In the genomic region with DNA sequence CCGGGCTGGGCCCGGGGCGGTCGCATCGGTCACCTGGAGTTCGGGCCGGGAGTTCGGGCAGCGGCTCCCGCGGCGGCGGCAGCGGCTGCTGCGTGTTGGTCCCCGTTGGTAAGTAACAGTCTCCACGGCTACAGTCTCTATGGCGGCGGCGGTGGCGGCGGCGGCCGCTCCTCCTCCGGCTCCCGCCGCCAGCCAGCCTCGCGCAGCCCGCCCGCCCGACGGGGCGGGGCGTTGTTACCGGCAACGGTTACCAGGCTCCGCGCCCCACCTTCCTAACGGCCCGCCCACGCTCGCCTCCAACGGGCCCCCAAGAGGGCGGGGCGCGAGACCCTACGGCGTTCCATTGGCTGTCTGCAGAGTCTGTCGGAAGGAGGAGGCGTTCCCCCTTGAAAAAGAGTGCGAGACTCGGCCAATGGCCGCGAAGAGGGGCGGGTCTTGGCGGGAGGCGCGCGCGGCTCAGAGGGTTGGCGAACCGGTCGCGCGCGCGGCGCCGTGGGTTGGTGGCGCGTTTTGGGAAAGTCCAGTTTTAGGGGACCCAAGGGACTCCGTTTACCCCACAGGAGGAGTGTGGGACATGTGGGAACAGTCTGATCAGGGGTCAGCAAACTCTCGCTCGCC, we compare ENCODE assay signal across 1 cellular context.
TF ChIP-seq lines count a peak whose summit lies in the region.

RFX2 (minus strand) TSS at position 141 of the 618 bp plus-strand sequence. CDS start 63,004 bp downstream, outside the sequence.

TF ChIP-seq in K562, 482 proteins besides CTCF, POLR2A, EP300 and RAD21 (continued from another document and continues in another):
- TF ChIP-seq RREB1 (CRISPR knock-in tag; IDR thresholded peaks at IDR 0.05) (peak; percentile 74; the same call in 1 of the 2 replicates), SRF (CRISPR knock-in tag; IDR thresholded peaks at IDR 0.05) (no peak), TAL1 (IDR thresholded peaks at IDR 0.05) (no peak), SAP30 (IDR thresholded peaks at IDR 0.05; ENCODE audit: borderline replicate concordance, insufficient read depth, low read depth, low read length, poor library complexity, severe bottlenecking) (no peak), ZNF785 (CRISPR knock-in tag; IDR thresholded peaks at IDR 0.05) (no peak), GATA2 (CRISPR knock-in tag; IDR thresholded peaks at IDR 0.05) (no peak), HNRNPH1 (optimal IDR thresholded peaks at IDR 0.05; ENCODE audit: low read depth, low read length) (no peak), ZNF280B (CRISPR knock-in tag; IDR thresholded peaks at IDR 0.05) (no peak), RNF2 (IDR thresholded peaks at IDR 0.05) (no peak), MXD1 (CRISPR knock-in tag; IDR thresholded peaks at IDR 0.05; ENCODE audit: borderline replicate concordance, poor library complexity, severe bottlenecking) (no peak), CHD2 (IDR thresholded peaks at IDR 0.05; ENCODE audit: low read depth, low read length) (peak; percentile 79), LARP7 (IDR thresholded peaks at IDR 0.05) (no peak), NELFE (IDR thresholded peaks at IDR 0.05; ENCODE audit: insufficient read depth, insufficient read length) (no peak), THAP12 (CRISPR knock-in tag; IDR thresholded peaks at IDR 0.05) (peak; percentile 54; the same call in 1 of the 2 replicates), PRMT5 (CRISPR knock-in tag; IDR thresholded peaks at IDR 0.05) (no peak), FOS (IDR thresholded peaks at IDR 0.05; ENCODE audit: extremely low read depth, insufficient read length) (peak; percentile 91), TAF1 (IDR thresholded peaks at IDR 0.05; ENCODE audit: control insufficient read depth, extremely low read depth, insufficient read depth, low read length, severe bottlenecking) (peak; percentile 88), SMAD3 (CRISPR knock-in tag; conservative IDR thresholded peaks at IDR 0.05) (no peak), RBM39 (optimal IDR thresholded peaks at IDR 0.05; ENCODE audit: low read depth, low read length) (no peak), MCM2 (IDR thresholded peaks at IDR 0.05; ENCODE audit: low read depth) (no peak), SMC3 (conservative IDR thresholded peaks at IDR 0.05; ENCODE audit: insufficient read depth, low read depth, low read length) (no peak), RBM15 (IDR thresholded peaks at IDR 0.05; ENCODE audit: insufficient read depth, low read length) (no peak), ZNF696 (CRISPR knock-in tag; conservative IDR thresholded peaks at IDR 0.05) (no peak), RBM25 (IDR thresholded peaks at IDR 0.05; ENCODE audit: low read depth, low read length, severe bottlenecking) (peak; percentile 99), COPS2 (conservative IDR thresholded peaks at IDR 0.05) (no peak), BHLHE40 (IDR thresholded peaks at IDR 0.05; ENCODE audit: low read length) (no peak), CBX3 (IDR thresholded peaks at IDR 0.05; ENCODE audit: borderline replicate concordance in 1 of 2, low read length in 2 of 2) (no peak), CBFB (CRISPR knock-in tag; IDR thresholded peaks at IDR 0.05) (no peak), SRSF3 (IDR thresholded peaks at IDR 0.05; ENCODE audit: insufficient read depth, low read length) (no peak), TEAD1 (CRISPR knock-in tag; IDR thresholded peaks at IDR 0.05) (0 out of 4 replicates have a peak, but pooled peaks of 1 of the 2 experiments have one; percentile 10), BRCA1 (IDR thresholded peaks at IDR 0.05) (no peak), BRCA1 (CRISPR knock-in tag; IDR thresholded peaks at IDR 0.05) (no peak), FOXA1 (IDR thresholded peaks at IDR 0.05; ENCODE audit: borderline replicate concordance) (no peak)
- TF ChIP-seq, protein P1, sequence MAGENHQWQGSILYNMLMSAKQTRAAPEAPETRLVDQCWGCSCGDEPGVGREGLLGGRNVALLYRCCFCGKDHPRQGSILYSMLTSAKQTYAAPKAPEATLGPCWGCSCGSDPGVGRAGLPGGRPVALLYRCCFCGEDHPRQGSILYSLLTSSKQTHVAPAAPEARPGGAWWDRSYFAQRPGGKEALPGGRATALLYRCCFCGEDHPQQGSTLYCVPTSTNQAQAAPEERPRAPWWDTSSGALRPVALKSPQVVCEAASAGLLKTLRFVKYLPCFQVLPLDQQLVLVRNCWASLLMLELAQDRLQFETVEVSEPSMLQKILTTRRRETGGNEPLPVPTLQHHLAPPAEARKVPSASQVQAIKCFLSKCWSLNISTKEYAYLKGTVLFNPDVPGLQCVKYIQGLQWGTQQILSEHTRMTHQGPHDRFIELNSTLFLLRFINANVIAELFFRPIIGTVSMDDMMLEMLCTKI (IDR thresholded peaks at IDR 0.05; ENCODE audit: partially characterized antibody): no peak
- TF ChIP-seq, protein P2, sequence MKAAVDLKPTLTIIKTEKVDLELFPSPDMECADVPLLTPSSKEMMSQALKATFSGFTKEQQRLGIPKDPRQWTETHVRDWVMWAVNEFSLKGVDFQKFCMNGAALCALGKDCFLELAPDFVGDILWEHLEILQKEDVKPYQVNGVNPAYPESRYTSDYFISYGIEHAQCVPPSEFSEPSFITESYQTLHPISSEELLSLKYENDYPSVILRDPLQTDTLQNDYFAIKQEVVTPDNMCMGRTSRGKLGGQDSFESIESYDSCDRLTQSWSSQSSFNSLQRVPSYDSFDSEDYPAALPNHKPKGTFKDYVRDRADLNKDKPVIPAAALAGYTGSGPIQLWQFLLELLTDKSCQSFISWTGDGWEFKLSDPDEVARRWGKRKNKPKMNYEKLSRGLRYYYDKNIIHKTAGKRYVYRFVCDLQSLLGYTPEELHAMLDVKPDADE (conservative IDR thresholded peaks at IDR 0.05; ENCODE audit: control insufficient read depth, low read depth, low read length): peak; percentile 44; the same call in 1 of the 2 replicates
- TF ChIP-seq, protein P3, sequence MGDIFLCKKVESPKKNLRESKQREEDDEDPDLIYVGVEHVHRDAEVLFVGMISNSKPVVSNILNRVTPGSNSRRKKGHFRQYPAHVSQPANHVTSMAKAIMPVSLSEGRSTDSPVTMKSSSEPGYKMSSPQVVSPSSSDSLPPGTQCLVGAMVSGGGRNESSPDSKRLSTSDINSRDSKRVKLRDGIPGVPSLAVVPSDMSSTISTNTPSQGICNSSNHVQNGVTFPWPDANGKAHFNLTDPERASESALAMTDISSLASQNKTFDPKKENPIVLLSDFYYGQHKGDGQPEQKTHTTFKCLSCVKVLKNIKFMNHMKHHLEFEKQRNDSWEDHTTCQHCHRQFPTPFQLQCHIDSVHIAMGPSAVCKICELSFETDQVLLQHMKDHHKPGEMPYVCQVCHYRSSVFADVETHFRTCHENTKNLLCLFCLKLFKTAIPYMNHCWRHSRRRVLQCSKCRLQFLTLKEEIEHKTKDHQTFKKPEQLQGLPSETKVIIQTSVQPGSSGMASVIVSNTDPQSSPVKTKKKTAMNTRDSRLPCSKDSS (IDR thresholded peaks at IDR 0.05; ENCODE audit: low read depth, partially characterized antibody): no peak
- TF ChIP-seq, protein P4, sequence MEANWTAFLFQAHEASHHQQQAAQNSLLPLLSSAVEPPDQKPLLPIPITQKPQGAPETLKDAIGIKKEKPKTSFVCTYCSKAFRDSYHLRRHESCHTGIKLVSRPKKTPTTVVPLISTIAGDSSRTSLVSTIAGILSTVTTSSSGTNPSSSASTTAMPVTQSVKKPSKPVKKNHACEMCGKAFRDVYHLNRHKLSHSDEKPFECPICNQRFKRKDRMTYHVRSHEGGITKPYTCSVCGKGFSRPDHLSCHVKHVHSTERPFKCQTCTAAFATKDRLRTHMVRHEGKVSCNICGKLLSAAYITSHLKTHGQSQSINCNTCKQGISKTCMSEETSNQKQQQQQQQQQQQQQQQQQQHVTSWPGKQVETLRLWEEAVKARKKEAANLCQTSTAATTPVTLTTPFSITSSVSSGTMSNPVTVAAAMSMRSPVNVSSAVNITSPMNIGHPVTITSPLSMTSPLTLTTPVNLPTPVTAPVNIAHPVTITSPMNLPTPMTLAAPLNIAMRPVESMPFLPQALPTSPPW (CRISPR knock-in tag; IDR thresholded peaks at IDR 0.05): peak; percentile 82
- TF ChIP-seq, protein P5, sequence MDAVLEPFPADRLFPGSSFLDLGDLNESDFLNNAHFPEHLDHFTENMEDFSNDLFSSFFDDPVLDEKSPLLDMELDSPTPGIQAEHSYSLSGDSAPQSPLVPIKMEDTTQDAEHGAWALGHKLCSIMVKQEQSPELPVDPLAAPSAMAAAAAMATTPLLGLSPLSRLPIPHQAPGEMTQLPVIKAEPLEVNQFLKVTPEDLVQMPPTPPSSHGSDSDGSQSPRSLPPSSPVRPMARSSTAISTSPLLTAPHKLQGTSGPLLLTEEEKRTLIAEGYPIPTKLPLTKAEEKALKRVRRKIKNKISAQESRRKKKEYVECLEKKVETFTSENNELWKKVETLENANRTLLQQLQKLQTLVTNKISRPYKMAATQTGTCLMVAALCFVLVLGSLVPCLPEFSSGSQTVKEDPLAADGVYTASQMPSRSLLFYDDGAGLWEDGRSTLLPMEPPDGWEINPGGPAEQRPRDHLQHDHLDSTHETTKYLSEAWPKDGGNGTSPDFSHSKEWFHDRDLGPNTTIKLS (IDR thresholded peaks at IDR 0.05; ENCODE audit: borderline replicate concordance, low read depth): peak; percentile 26; the same call in 1 of the 2 replicates
